In the genomic region with DNA sequence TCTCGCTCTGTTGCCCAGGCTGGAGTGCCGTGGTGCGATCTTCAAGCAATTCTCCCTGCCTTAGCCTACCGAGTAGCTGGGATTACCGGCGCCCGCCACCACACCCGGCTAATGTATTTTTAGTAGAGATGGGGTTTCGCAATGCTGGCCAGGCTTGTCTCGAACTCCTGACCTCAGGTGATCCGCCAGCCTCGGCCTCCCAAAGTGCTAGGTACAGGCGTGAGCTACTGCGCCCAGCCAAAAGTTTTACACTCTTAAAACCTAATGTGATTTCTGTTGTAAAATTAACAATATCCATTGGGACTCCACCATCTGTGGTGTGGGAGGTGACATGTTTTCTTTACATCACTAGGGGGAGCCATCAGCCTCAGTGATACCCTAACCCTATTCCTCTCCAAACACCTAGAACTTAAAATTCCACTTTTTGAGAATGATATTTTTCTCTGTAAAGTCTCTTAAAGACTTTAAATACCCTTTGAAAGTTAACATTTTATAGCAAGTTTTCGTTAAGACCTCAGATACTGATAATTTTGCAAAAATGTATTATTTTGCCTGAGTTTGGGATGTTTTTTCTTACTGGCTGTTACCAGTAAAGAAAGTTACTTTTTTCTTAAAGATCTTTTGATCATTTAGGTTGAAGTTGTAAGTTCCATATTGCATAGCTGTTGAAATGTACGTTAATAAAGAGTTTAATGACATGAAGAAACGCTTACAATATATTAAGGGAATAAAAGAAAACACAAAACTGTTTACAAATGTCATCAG, we compare ENCODE assay signal across 8 cellular contexts. TPM values are rescaled to one million over a fixed set of nuclear protein-coding genes. Genes with fewer than 3 reads are reported as not detected.
A peak's percentile ranks its signal among the peaks of the same experiment; 100 is the strongest.
DNase-seq lines count a peak whose midpoint lies in the region; ATAC-seq, FAIRE-seq and TF ChIP-seq lines count a peak whose summit lies in the region.

No MANE protein-coding gene starts in this region.

- H3K9me3 ChIP-seq in CD4-positive, CD25-positive, alpha-beta regulatory T cell (ENCODE audit: control insufficient read depth in 2 of 2, low read length in 2 of 2), result peaks cover 11 to 13% of the 10 kb centered on the region in 2 experiments
- H3K9me3 ChIP-seq in WERI-Rb-1 (ENCODE audit: severe bottlenecking) (peaks cover 9% of the 10 kb centered on the region), pancreas (no peaks in the 10 kb centered on the region)

- H3K27ac Mint-ChIP-seq in CD4-positive, CD25-positive, alpha-beta regulatory T cell, result no peak overlapping the region

- 39 to 46% methylated on average over 17 of the region's 17 CpGs for WGBS in pancreas, 2 donors

- H3K4me1 ChIP-seq in CD4-positive, CD25-positive, alpha-beta regulatory T cell (ENCODE audit: control insufficient read depth, insufficient read depth, low read length, poor library complexity, severe bottlenecking), result no peaks in the 10 kb centered on the region
- H3K4me1 ChIP-seq in pancreas, result no peaks in the 10 kb centered on the region

- H3K27me3 Mint-ChIP-seq in CD4-positive, CD25-positive, alpha-beta regulatory T cell, result peaks cover 4% of the 10 kb centered on the region

- H3K27ac ChIP-seq in CD4-positive, CD25-positive, alpha-beta regulatory T cell (ENCODE audit: insufficient read depth, low read length, poor library complexity, severe bottlenecking), result no peak overlapping the region
- H3K27ac ChIP-seq in WERI-Rb-1 (no peak overlapping the region), pancreas (no peak overlapping the region)

- intact Hi-C loops in pancreas (cut with DNase I), result no loop called here

- no peak overlapping the region for H3K4me3 Mint-ChIP-seq in CD4-positive, CD25-positive, alpha-beta regulatory T cell

- FAIRE-seq in pancreas (lab: Jason Lieb, UNC), result no peak

- peaks cover 4% of the 10 kb centered on the region for H3K36me3 Mint-ChIP-seq in CD4-positive, CD25-positive, alpha-beta regulatory T cell

- peak in 2 of 3 donors; percentile 33 to 47 for DNase-seq in CD4-positive, CD25-positive, alpha-beta regulatory T cell
- peak; percentile 27 for DNase-seq in NCI-H146 treated with DMSO at 0.1 percent for 48 hours (lab: John Stamatoyannopoulos, UW; ENCODE audit: unreplicated experiment)
- DNase-seq in WERI-Rb-1, result peak; percentile 55
- DNase-seq in fibroblast of the aortic adventitia (ENCODE audit: low read depth), result peak; percentile 60
- peak in 1 of 6 donors; percentile 34 for DNase-seq in pancreas
- DNase-seq in effector CD4-positive, alpha-beta T cell, result no peak
- DNase-seq in middle frontal gyrus (ENCODE audit: extremely low spot score, low spot score), result no peak

- peak; percentile 66 to 71 for ATAC-seq in CD4-positive, CD25-positive, alpha-beta regulatory T cell (ENCODE audit: low read depth in 2 of 2)
- ATAC-seq in GM18517 (IDR thresholded peaks at IDR 0.05; ENCODE audit: unreplicated experiment), result peak; percentile 61
- ATAC-seq in pancreas, result peak; percentile 71 to 93 (median 87)

- peaks cover 0 to 18% (median 2%) of the 10 kb centered on the region in 7 donors for H3K9me3 Mint-ChIP-seq in CD4-positive, CD25-positive, alpha-beta regulatory T cell

- H3K4me1 Mint-ChIP-seq in CD4-positive, CD25-positive, alpha-beta regulatory T cell, result no peaks in the 10 kb centered on the region

- TF ChIP-seq CTCF in WERI-Rb-1 (IDR thresholded peaks at IDR 0.05; ENCODE audit: low read depth, low read length) (peak; percentile 79), fibroblast of the aortic adventitia (IDR thresholded peaks at IDR 0.05; ENCODE audit: insufficient read depth, low read length) (peak; percentile 71), pancreas (IDR thresholded peaks at IDR 0.05) (peak; percentile 16 to 66 (median 36))

- no peaks in the 10 kb centered on the region for H3K27me3 ChIP-seq in CD4-positive, CD25-positive, alpha-beta regulatory T cell (ENCODE audit: control insufficient read depth, insufficient read depth, low read length)
- H3K27me3 ChIP-seq in WERI-Rb-1 (ENCODE audit: insufficient read depth, low read depth, severe bottlenecking), result no peaks in the 10 kb centered on the region
- no peaks in the 10 kb centered on the region for H3K27me3 ChIP-seq in pancreas

- H3K36me3 ChIP-seq in CD4-positive, CD25-positive, alpha-beta regulatory T cell (ENCODE audit: control insufficient read depth, insufficient read depth, low read length), result no peaks in the 10 kb centered on the region
- no peaks in the 10 kb centered on the region for H3K36me3 ChIP-seq in WERI-Rb-1
- H3K36me3 ChIP-seq in pancreas, result no peaks in the 10 kb centered on the region

- no peak overlapping the region for H3K4me3 ChIP-seq in CD4-positive, CD25-positive, alpha-beta regulatory T cell (ENCODE audit: low read depth, low read length)
- H3K4me3 ChIP-seq in WERI-Rb-1 (ENCODE audit: low read depth, low read length) (no peak overlapping the region), fibroblast of the aortic adventitia (ENCODE audit: low read depth, low read length) (no peak overlapping the region), pancreas (no peak overlapping the region)

RNA-seq across cellular contexts. Expression of gene EIF2AK2, which starts 11.6 kb away (rescaled TPM):
- total RNA-seq in CD4-positive, CD25-positive, alpha-beta regulatory T cell, result 40.9 TPM
- 10 to 100 TPM; 20.5 to 23.4 (median 22.4) TPM for polyA plus RNA-seq in CD4-positive, CD25-positive, alpha-beta regulatory T cell
- total RNA-seq in fibroblast of the aortic adventitia (ENCODE audit: low replicate concordance) (38.8 and 53.8 TPM in 2 replicates), pancreas (10 to 100 TPM; 11.6 to 22.6 (median 14.6) TPM)
- polyA plus RNA-seq in pancreas, result 1 to 10 TPM; 2.6 to 5.4 TPM

RNA-seq across cellular contexts. Expression of gene SULT6B1, which starts 20.1 kb away (rescaled TPM):
- total RNA-seq in CD4-positive, CD25-positive, alpha-beta regulatory T cell, result not detected
- not detected for polyA plus RNA-seq in CD4-positive, CD25-positive, alpha-beta regulatory T cell
- not detected in 2 replicates for total RNA-seq in fibroblast of the aortic adventitia (ENCODE audit: low replicate concordance)
- total RNA-seq in pancreas, result not detected
- polyA plus RNA-seq in pancreas, result not detected

RNA-seq across cellular contexts. Expression of gene CEBPZOS, which starts 27.9 kb away (rescaled TPM):
- total RNA-seq in CD4-positive, CD25-positive, alpha-beta regulatory T cell, result 33.1 TPM
- polyA plus RNA-seq in CD4-positive, CD25-positive, alpha-beta regulatory T cell, result 10 to 100 TPM; 24.8 to 37.7 (median 29.8) TPM
- 17.7 and 27.6 TPM in 2 replicates for total RNA-seq in fibroblast of the aortic adventitia (ENCODE audit: low replicate concordance)
- 10 to 100 TPM; 13.7 to 19.7 (median 15.7) TPM for total RNA-seq in pancreas
- polyA plus RNA-seq in pancreas, result 10 to 100 TPM; 23.4 to 35.3 TPM

Comparison
In these comparisons a context has a peak if more than half of its experiments do, and no peak if none do; other contexts are left out.
1. DNase-seq: peak in CD4-positive, CD25-positive, alpha-beta regulatory T cell (2 of 3), NCI-H146 treated with DMSO at 0.1 percent for 48 hours (single experiment), WERI-Rb-1 (single experiment) and fibroblast of the aortic adventitia (single experiment); none in effector CD4-positive, alpha-beta T cell (single experiment) and middle frontal gyrus (single experiment).
2. Peak in every context shown above with its lines, with median percentiles within 50 percentile points of each other: ATAC-seq and CTCF ChIP-seq.